In the genomic region with DNA sequence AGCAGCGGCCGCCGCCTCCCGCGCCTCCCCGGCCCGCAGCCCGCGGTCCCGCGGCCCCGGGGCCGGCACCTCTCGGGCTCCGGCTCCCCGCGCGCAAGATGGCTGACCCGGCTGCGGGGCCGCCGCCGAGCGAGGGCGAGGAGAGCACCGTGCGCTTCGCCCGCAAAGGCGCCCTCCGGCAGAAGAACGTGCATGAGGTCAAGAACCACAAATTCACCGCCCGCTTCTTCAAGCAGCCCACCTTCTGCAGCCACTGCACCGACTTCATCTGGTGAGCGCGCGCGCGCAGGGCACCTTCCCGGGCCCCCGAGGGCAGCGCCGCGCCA, we compare ENCODE assay signal across 9 cellular contexts. TPM values are rescaled to one million over a fixed set of nuclear protein-coding genes. Genes with fewer than 3 reads are reported as not detected.
A peak's percentile ranks its signal among the peaks of the same experiment; 100 is the strongest.
DNase-seq lines count a peak whose midpoint lies in the region; ATAC-seq and TF ChIP-seq lines count a peak whose summit lies in the region.
"Had no signal": no experiment of that assay in that cellular context is flagged by ENCODE, and none has a peak within 500 bp of the region (broad histone marks: within the 10 kb centered on the region; RNA-seq: fewer than 3 reads in every experiment).

No MANE protein-coding gene starts in this region.

- no peak overlapping the region for H3K4me2 ChIP-seq in SK-N-SH

- no peaks in the 10 kb centered on the region for H4K20me1 ChIP-seq in SK-N-SH (ENCODE audit: insufficient read depth)

- peaks cover 65% of the 10 kb centered on the region for H3K4me1 Mint-ChIP-seq in activated naive CD4-positive, alpha-beta T cell treated with anti-CD3 and anti-CD28 coated beads, Interleukin-2, amount 50 U/mL, for 24 hours

- no peaks in the 10 kb centered on the region for H3K9me3 Mint-ChIP-seq in activated naive CD4-positive, alpha-beta T cell treated with anti-CD3 and anti-CD28 coated beads, Interleukin-2, amount 50 U/mL, for 24 hours

- no peaks in the 10 kb centered on the region for H3K79me2 ChIP-seq in SK-N-SH (ENCODE audit: insufficient read depth)

- peaks cover 7% of the 10 kb centered on the region for H3K36me3 Mint-ChIP-seq in activated naive CD4-positive, alpha-beta T cell treated with anti-CD3 and anti-CD28 coated beads, Interleukin-2, amount 50 U/mL, for 24 hours

- H3K27ac ChIP-seq in SK-N-SH (ENCODE audit: low read depth in 2 of 2, low read length in 1 of 2) (no peak overlapping the region), thyroid gland (no peak overlapping the region)

- no peaks in the 10 kb centered on the region for H3K27me3 Mint-ChIP-seq in activated naive CD4-positive, alpha-beta T cell treated with anti-CD3 and anti-CD28 coated beads, Interleukin-2, amount 50 U/mL, for 24 hours

- peak overlapping the region; percentile 33 for H2AFZ ChIP-seq in neuron (ENCODE audit: low read depth, low read length)
- H2AFZ ChIP-seq in SK-N-SH (ENCODE audit: low read depth), result no peak overlapping the region

- no peaks in the 10 kb centered on the region for H3K9me2 ChIP-seq in SK-N-SH

- peak; percentile 8 for ATAC-seq in GM18505 (IDR thresholded peaks at IDR 0.05; ENCODE audit: unreplicated experiment)
- ATAC-seq in HG02852 (IDR thresholded peaks at IDR 0.05; ENCODE audit: unreplicated experiment), result peak; percentile 25

- H3K27me3 ChIP-seq in neuron (ENCODE audit: insufficient read depth, low read length) (peaks cover 58% of the 10 kb centered on the region), SK-N-SH (ENCODE audit: insufficient read depth) (peaks cover 31% of the 10 kb centered on the region), thyroid gland (no peaks in the 10 kb centered on the region)

- H3K4me3 ChIP-seq in neuron (ENCODE audit: low read length), result peak overlapping the region; percentile 38
- H3K4me3 ChIP-seq in SK-N-SH (ENCODE audit: low read depth in 2 of 2, low read length in 1 of 2), result peak overlapping the region in 1 of 2 experiments; percentile 14; a peak in 1 of 4 replicates
- H3K4me3 ChIP-seq in thyroid gland (replicated peaks in 1 of 3), result peak overlapping the region in 1 of 3 donors; percentile 44

- intact Hi-C loops in thyroid gland (cut with DNase I), result no loop called here

- TF ChIP-seq EP300 in SK-N-SH (IDR thresholded peaks at IDR 0.05; ENCODE audit: borderline replicate concordance in 1 of 2, low read depth in 1 of 2, low read length in 1 of 2), result no peak

- H3K4me1 ChIP-seq in neuron (ENCODE audit: insufficient read depth, low read length) (peaks cover 5% of the 10 kb centered on the region), SK-N-SH (ENCODE audit: control insufficient read depth in 1 of 2, insufficient read depth in 2 of 2, low read depth in 1 of 2, low read length in 1 of 2) (no peaks in the 10 kb centered on the region), thyroid gland (peaks cover 0 to 24% of the 10 kb centered on the region in 2 donors)

- no peaks in the 10 kb centered on the region for H3K36me3 ChIP-seq in neuron (ENCODE audit: insufficient read depth, low read length)
- no peaks in the 10 kb centered on the region for H3K36me3 ChIP-seq in SK-N-SH (replicated peaks in 1 of 2; ENCODE audit: control insufficient read depth in 1 of 2, insufficient read depth in 2 of 2, low read length in 1 of 2)
- H3K36me3 ChIP-seq in thyroid gland, result no peaks in the 10 kb centered on the region

- CTCF ChIA-PET in SK-N-SH (lab: Yijun Ruan, JAX), result no interaction called here

- H3K9ac ChIP-seq in SK-N-SH, result no peak overlapping the region

- POLR2A ChIA-PET in SK-N-SH (lab: Yijun Ruan, JAX), result no interaction called here

- H3F3A ChIP-seq in SK-N-SH (replicated peaks; ENCODE audit: insufficient read depth), result no peaks in the 10 kb centered on the region

- no peak overlapping the region for H3K27ac Mint-ChIP-seq in activated naive CD4-positive, alpha-beta T cell treated with anti-CD3 and anti-CD28 coated beads, Interleukin-2, amount 50 U/mL, for 24 hours

- H3K9me3 ChIP-seq in neuron (ENCODE audit: low read length), result no peaks in the 10 kb centered on the region
- no peaks in the 10 kb centered on the region for H3K9me3 ChIP-seq in SK-N-SH
- H3K9me3 ChIP-seq in thyroid gland, result no peaks in the 10 kb centered on the region

- peak overlapping the region; percentile 95 for H3K4me3 Mint-ChIP-seq in activated naive CD4-positive, alpha-beta T cell treated with anti-CD3 and anti-CD28 coated beads, Interleukin-2, amount 50 U/mL, for 24 hours

- 20% methylated on average over 3 of the region's 45 CpGs for WGBS in SK-N-SH (ENCODE audit: low lambda C conversion rate)
- 0% methylated on average over 1 to 3 of the region's 45 CpGs for WGBS in thyroid gland, 2 donors

- DNase-seq in SK-N-SH (no peak), thyroid gland (no peak), SK-N-DZ (ENCODE audit: low spot score) (no peak)
- no peak for DNase-seq in stimulated activated CD4-positive, alpha-beta T cell treated with anti-CD3 and anti-CD28 coated beads, Interleukin-2, amount 100 ng/mL, for 48 hours

- no peak for TF ChIP-seq POLR2A in GM18505 (IDR thresholded peaks at IDR 0.05; ENCODE audit: borderline replicate concordance, extremely low read depth, insufficient read depth, insufficient read length)
- TF ChIP-seq POLR2A in thyroid gland (IDR thresholded peaks at IDR 0.05), result no peak

- no peak for TF ChIP-seq RAD21 in SK-N-SH (IDR thresholded peaks at IDR 0.05; ENCODE audit: low read length)

- TF ChIP-seq CTCF in SK-N-SH (IDR thresholded peaks at IDR 0.05), result no peak
- TF ChIP-seq CTCF in thyroid gland (IDR thresholded peaks at IDR 0.05), result no peak

TF ChIP-seq in SK-N-SH, 30 proteins besides CTCF, POLR2A, EP300 and RAD21:
- no peak for TF ChIP-seq TCF12 (IDR thresholded peaks at IDR 0.05)
- TF ChIP-seq MEF2A (IDR thresholded peaks at IDR 0.05; ENCODE audit: borderline replicate concordance, low read depth), result no peak
- TF ChIP-seq, protein P1, sequence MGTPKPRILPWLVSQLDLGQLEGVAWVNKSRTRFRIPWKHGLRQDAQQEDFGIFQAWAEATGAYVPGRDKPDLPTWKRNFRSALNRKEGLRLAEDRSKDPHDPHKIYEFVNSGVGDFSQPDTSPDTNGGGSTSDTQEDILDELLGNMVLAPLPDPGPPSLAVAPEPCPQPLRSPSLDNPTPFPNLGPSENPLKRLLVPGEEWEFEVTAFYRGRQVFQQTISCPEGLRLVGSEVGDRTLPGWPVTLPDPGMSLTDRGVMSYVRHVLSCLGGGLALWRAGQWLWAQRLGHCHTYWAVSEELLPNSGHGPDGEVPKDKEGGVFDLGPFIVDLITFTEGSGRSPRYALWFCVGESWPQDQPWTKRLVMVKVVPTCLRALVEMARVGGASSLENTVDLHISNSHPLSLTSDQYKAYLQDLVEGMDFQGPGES (IDR thresholded peaks at IDR 0.05; ENCODE audit: low read depth, low read length), result no peak
- no peak for TF ChIP-seq FOXM1 (IDR thresholded peaks at IDR 0.05; ENCODE audit: low read depth)
- TF ChIP-seq, protein P2, sequence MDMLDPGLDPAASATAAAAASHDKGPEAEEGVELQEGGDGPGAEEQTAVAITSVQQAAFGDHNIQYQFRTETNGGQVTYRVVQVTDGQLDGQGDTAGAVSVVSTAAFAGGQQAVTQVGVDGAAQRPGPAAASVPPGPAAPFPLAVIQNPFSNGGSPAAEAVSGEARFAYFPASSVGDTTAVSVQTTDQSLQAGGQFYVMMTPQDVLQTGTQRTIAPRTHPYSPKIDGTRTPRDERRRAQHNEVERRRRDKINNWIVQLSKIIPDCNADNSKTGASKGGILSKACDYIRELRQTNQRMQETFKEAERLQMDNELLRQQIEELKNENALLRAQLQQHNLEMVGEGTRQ (IDR thresholded peaks at IDR 0.05; ENCODE audit: borderline replicate concordance, low read depth, low read length), result no peak
- TF ChIP-seq FOSL2 (IDR thresholded peaks at IDR 0.05; ENCODE audit: borderline replicate concordance, low read depth), result no peak
- TF ChIP-seq NRF1 (IDR thresholded peaks at IDR 0.05; ENCODE audit: low read depth, low read length), result no peak

RNA-seq across cellular contexts. Expression of a gene that starts 0.3 kb away (rescaled TPM):
- 0.12 and 0.23 TPM in 2 replicates for polyA plus RNA-seq in SK-N-SH (2012; rRNA removed)
- 0.08 and 0.09 TPM in 2 replicates for polyA plus RNA-seq in SK-N-SH (2012; cell fraction: cytosol; rRNA removed)
- 0.06 and 0.36 TPM in 2 replicates for polyA plus RNA-seq in SK-N-SH (2012; cell fraction: nucleus; rRNA removed)
- 1 to 10 TPM; 2.0 to 8.6 (median 4.0) TPM for total RNA-seq in thyroid gland
- polyA plus RNA-seq in SK-N-DZ (2014; cell fraction: cytosol; rRNA removed), result 0.06 and 0.10 TPM in 2 replicates
- 0.14 TPM in 1 of 2 replicates, not detected in the other for polyA plus RNA-seq in SK-N-DZ (2014; cell fraction: nucleus; rRNA removed)
- total RNA-seq: HT1080 had no signal
